In genomic region chr21:45778686-45779085, GRCh38 we compare ENCODE assay signal across 33 cellular contexts.
"Had no signal": no experiment of that assay in that cellular context is flagged by ENCODE, and none has a peak within 500 bp of the region (broad histone marks: within the 10 kb centered on the region; RNA-seq: fewer than 3 reads in every experiment).

No MANE protein-coding gene starts in this region.

- H3K36me3 ChIP-seq: adrenal gland, brain microvascular endothelial cell, breast epithelium had no signal

- DNase-seq: activated B cell treated with CpG ODN at 0.5 μM for 24 hours; activated CD4-positive, alpha-beta memory T cell treated with anti-CD3 and anti-CD28 coated beads for 36 hours; activated CD4-positive, alpha-beta T cell treated with anti-CD3 and anti-CD28 coated beads for 4 hours; activated CD4-positive, alpha-beta T cell treated with anti-CD3 and anti-CD28 coated beads, Interleukin-2, amount 10 ng/mL, durations not matched to agents 24 days and 14 days; activated CD4-positive, alpha-beta T cell treated with anti-CD3 and anti-CD28 coated beads, Interleukin-2, amount 50 U/mL, for 1 hour; activated CD4-positive, alpha-beta T cell treated with anti-CD3 and anti-CD28 coated beads, Interleukin-2, amount 50 U/mL, for 4 hours; activated CD4-positive, CD25-positive, alpha-beta regulatory T cell treated with anti-CD3 and anti-CD28 coated beads, Interleukin-2, amount 50 U/mL, for 72 hours; activated CD8-positive, alpha-beta memory T cell treated with anti-CD3 and anti-CD28 coated beads, Interleukin-2, amount 50 U/mL, for 4 hours; activated CD8-positive, alpha-beta T cell treated with anti-CD3 and anti-CD28 coated beads for 36 hours; activated effector memory CD4-positive, alpha-beta T cell treated with anti-CD3 and anti-CD28 coated beads, Interleukin-2, amount 50 U/mL, for 16 hours; activated gamma-delta T cell treated with Interleukin-2 at 50 U/mL for 16 hours; activated naive CD4-positive, alpha-beta T cell; activated naive CD4-positive, alpha-beta T cell treated with anti-CD3 and anti-CD28 coated beads for 36 hours; activated naive CD4-positive, alpha-beta T cell treated with anti-CD3 and anti-CD28 coated beads, Interleukin-2, amount 50 U/mL, for 16 hours; activated naive CD8-positive, alpha-beta T cell treated with anti-CD3 and anti-CD28 coated beads for 36 hours; activated T-cell treated with anti-CD3 and anti-CD28 coated beads for 4 hours; activated T-cell treated with anti-CD3 and anti-CD28 coated beads, Interleukin-2, amount 50 U/mL, for 1 hour; activated T-cell treated with anti-CD3 and anti-CD28 coated beads, Interleukin-2, amount 50 U/mL, for 4 hours; activated T-cell treated with anti-CD3 and anti-CD28 coated beads, Interleukin-2, amount 50 U/mL, for 72 hours; adrenal gland; amniotic stem cell; body of pancreas; brain microvascular endothelial cell; central memory CD4-positive, alpha-beta T cell; T-helper 1 cell; T-helper 2 cell; T-helper 9 cell had no signal

- H3K4me3 Mint-ChIP-seq: activated B cell treated with CpG ODN at 0.5 μM for 24 hours; activated CD4-positive, alpha-beta memory T cell treated with anti-CD3 and anti-CD28 coated beads for 36 hours; activated CD4-positive, alpha-beta T cell treated with anti-CD3 and anti-CD28 coated beads, Interleukin-2, amount 10 ng/mL, durations not matched to agents 24 days and 14 days; activated CD8-positive, alpha-beta T cell treated with anti-CD3 and anti-CD28 coated beads for 36 hours; activated naive CD4-positive, alpha-beta T cell treated with anti-CD3 and anti-CD28 coated beads for 36 hours; activated naive CD8-positive, alpha-beta T cell treated with anti-CD3 and anti-CD28 coated beads for 36 hours; activated T-cell treated with anti-CD3 and anti-CD28 coated beads, Interleukin-2, amount 50 U/mL, for 4 hours; activated T-cell treated with anti-CD3 and anti-CD28 coated beads, Interleukin-2, amount 50 U/mL, for 72 hours; activated T-helper 1 cell treated with anti-CD3 and anti-CD28 coated beads, Interleukin-12 subunit alpha, Interleukin-12 subunit beta, Interleukin-2, Interleukin-4 antibody, amounts not matched to agents 30 ng/mL and 10 ng/mL and 1 ng/mL, durations not matched to agents 14 hours and 24 hours and 36 hours; activated T-helper 17 cell treated with anti-CD3 and anti-CD28 coated beads, Interleukin-2, amount 50 U/mL, for 72 hours; T-helper 1 cell treated with Interleukin-12 subunit alpha and Interleukin-12 subunit beta and Interleukin-4 antibody, amounts not matched to agents 30 μg/mL and 1 μg/mL, for 36 hours; T-helper 2 cell treated with Interferon-gamma antibody and Interleukin-4, amounts not matched to agents 5 μg/mL and 100 μg/mL, for 36 hours had no signal

- H3K4me1 ChIP-seq: adrenal gland, body of pancreas, breast epithelium had no signal

- H3K27ac ChIP-seq: adrenal gland, body of pancreas, brain microvascular endothelial cell, breast epithelium, VCaP had no signal

- H3K4me3 ChIP-seq: adrenal gland, body of pancreas, breast epithelium had no signal

- H3K9me3 ChIP-seq: body of pancreas had no signal

- H3K36me3 Mint-ChIP-seq: activated CD4-positive, alpha-beta memory T cell treated with anti-CD3 and anti-CD28 coated beads for 36 hours had no signal

- H3K4me1 Mint-ChIP-seq: activated B cell treated with CpG ODN at 0.5 μM for 24 hours; activated CD4-positive, alpha-beta T cell treated with anti-CD3 and anti-CD28 coated beads, Interleukin-2, amount 10 ng/mL, durations not matched to agents 24 days and 14 days; activated naive CD8-positive, alpha-beta T cell treated with anti-CD3 and anti-CD28 coated beads for 36 hours; activated T-helper 17 cell treated with anti-CD3 and anti-CD28 coated beads, Interleukin-2, amount 50 U/mL, for 72 hours had no signal

- H3K27ac Mint-ChIP-seq: activated B cell treated with CpG ODN at 0.5 μM for 24 hours; activated CD4-positive, alpha-beta memory T cell treated with anti-CD3 and anti-CD28 coated beads for 36 hours; activated CD4-positive, alpha-beta T cell treated with anti-CD3 and anti-CD28 coated beads, Interleukin-2, amount 10 ng/mL, durations not matched to agents 24 days and 14 days; activated CD8-positive, alpha-beta T cell treated with anti-CD3 and anti-CD28 coated beads for 36 hours; activated naive CD8-positive, alpha-beta T cell treated with anti-CD3 and anti-CD28 coated beads for 36 hours; activated T-cell treated with anti-CD3 and anti-CD28 coated beads, Interleukin-2, amount 50 U/mL, for 72 hours; activated T-helper 1 cell treated with anti-CD3 and anti-CD28 coated beads, Interleukin-12 subunit alpha, Interleukin-12 subunit beta, Interleukin-2, Interleukin-4 antibody, amounts not matched to agents 30 ng/mL and 10 ng/mL and 1 ng/mL, durations not matched to agents 14 hours and 24 hours and 36 hours; activated T-helper 17 cell treated with anti-CD3 and anti-CD28 coated beads, Interleukin-2, amount 50 U/mL, for 72 hours; T-helper 2 cell treated with Interferon-gamma antibody and Interleukin-4, amounts not matched to agents 5 μg/mL and 100 μg/mL, for 36 hours had no signal

- H3K27me3 ChIP-seq: adrenal gland, body of pancreas, brain microvascular endothelial cell had no signal
